In the genomic region with DNA sequence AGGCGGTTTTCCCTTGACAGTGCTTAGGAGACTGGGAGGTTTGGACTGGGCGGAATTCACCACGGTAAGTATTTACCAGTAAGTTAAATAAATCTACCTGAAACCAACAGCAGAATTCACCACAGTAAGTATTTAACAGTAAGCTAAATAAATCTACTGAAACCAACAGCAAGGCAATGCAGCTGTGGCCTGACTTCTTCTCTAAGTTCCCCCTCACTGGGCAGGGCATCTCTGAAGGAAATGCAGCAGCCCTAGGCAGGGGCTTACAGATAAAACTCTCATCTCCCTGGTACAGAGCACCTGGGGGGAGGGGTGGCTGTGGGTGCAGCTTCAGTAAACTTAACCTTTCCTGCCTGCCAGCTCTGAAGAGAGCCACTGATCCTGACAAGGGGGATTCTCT, we compare ENCODE assay signal across 21 cellular contexts.
"Had no signal": no experiment of that assay in that cellular context is flagged by ENCODE, and none has a peak within 500 bp of the region (broad histone marks: within the 10 kb centered on the region; RNA-seq: fewer than 3 reads in every experiment).

No MANE protein-coding gene starts in this region.

- H3K36me3 ChIP-seq: esophagus muscularis mucosa, gastroesophageal sphincter, neutrophil, spleen, stomach, thoracic aorta, transverse colon had no signal

- H3K9me3 ChIP-seq: neutrophil, thoracic aorta, transverse colon had no signal

- DNase-seq: effector memory CD8-positive, alpha-beta T cell; glutamatergic neuron; immature natural killer cell; left colon; left ventricle myocardium superior; mesendoderm; naive B cell; spleen; stimulated activated CD4-positive, alpha-beta T cell treated with anti-CD3 and anti-CD28 coated beads, Interleukin-15, amount 100 ng/mL, for 24 hours; stimulated activated naive CD4-positive, alpha-beta T cell; stomach; substantia nigra; transverse colon had no signal

- FAIRE-seq: keratinocyte had no signal

- ATAC-seq: effector memory CD8-positive, alpha-beta T cell; gastroesophageal sphincter; left colon; left ventricle myocardium superior; sciatic nerve had no signal

- H3K4me1 ChIP-seq: esophagus muscularis mucosa, gastroesophageal sphincter, spleen, stomach, transverse colon had no signal

- H3K4me3 ChIP-seq: esophagus muscularis mucosa, gastroesophageal sphincter, lung, spleen, stomach, thoracic aorta, transverse colon had no signal

- H3K27ac ChIP-seq: epithelial cell of prostate, esophagus muscularis mucosa, gastroesophageal sphincter, neutrophil, spleen, stomach, thoracic aorta, transverse colon had no signal

- H3K27me3 ChIP-seq: esophagus muscularis mucosa, gastroesophageal sphincter, neutrophil, spleen, stomach, transverse colon had no signal
